In the genomic region with DNA sequence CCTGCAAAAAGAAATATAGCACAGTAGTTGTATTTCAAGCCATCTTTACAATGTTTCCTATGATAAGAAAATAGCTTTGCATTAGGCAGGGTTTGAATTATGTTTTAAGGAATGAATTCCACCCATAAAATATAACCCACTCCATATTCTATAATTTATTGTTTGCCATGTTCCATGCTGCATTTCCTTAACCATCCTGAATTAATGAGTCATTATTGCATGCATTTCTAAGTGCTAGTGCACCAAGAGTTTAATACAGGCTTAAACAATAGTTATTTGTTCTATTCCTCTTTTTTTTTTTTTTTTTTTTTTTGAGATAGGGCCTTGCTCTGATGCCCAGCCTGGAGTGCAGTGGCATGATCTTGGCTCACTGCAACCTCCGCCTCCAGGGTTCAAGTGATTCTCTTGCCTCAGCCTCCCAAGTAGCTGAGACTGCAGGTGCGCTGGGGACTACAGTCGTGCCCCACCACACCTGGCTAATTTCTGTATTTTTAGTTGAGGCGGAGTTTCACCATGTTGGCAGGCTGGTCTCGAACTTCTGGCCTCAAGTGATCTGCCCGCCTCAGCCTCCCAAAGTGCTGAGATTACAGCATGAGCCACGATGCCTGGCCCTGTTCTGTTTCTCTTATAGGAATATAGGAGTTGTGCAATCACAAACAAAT, we compare ENCODE assay signal across 15 cellular contexts. TPM values are rescaled to one million over a fixed set of nuclear protein-coding genes. Genes with fewer than 3 reads are reported as not detected.
DNase-seq lines count a peak whose midpoint lies in the region; ATAC-seq, FAIRE-seq and TF ChIP-seq lines count a peak whose summit lies in the region.
"Had no signal": no experiment of that assay in that cellular context is flagged by ENCODE, and none has a peak within 500 bp of the region (broad histone marks: within the 10 kb centered on the region; RNA-seq: fewer than 3 reads in every experiment).

No MANE protein-coding gene starts in this region.

- H3K27me3 Mint-ChIP-seq in endothelial cell (ENCODE audit: unreplicated experiment) = peaks cover 2% of the 10 kb centered on the region
- H3K27me3 Mint-ChIP-seq: activated B cell treated with CpG ODN at 0.5 μM for 24 hours; activated naive CD4-positive, alpha-beta T cell treated with anti-CD3 and anti-CD28 coated beads, Interleukin-2, amount 10 ng/mL, durations not matched to agents 7 days and 5 days; IgD-negative memory B cell had no signal

- H3K79me2 ChIP-seq in Karpas-422 (ENCODE audit: low read length) = no peaks in the 10 kb centered on the region

- no peak overlapping the region for H3K4me2 ChIP-seq in Karpas-422 (ENCODE audit: low read depth, low read length, poor library complexity, severe bottlenecking)
- H3K4me2 ChIP-seq: BLaER1 had no signal

- no peaks in the 10 kb centered on the region for H3K9me3 ChIP-seq in Karpas-422 (ENCODE audit: low read length)
- no peaks in the 10 kb centered on the region for H3K9me3 ChIP-seq in skeletal muscle tissue (ENCODE audit: control insufficient read depth in 3 of 3, low read length in 3 of 3)
- H3K9me3 ChIP-seq: BLaER1, suprapubic skin had no signal

- H3K4me3 ChIP-seq in Karpas-422 (ENCODE audit: low read length) (no peak overlapping the region), skeletal muscle tissue (ENCODE audit: low read length in 3 of 3) (no peak overlapping the region)
- H3K4me3 ChIP-seq: BLaER1, cardiac muscle cell, suprapubic skin had no signal

- no peak overlapping the region for H2AFZ ChIP-seq in Karpas-422 (ENCODE audit: low read length)

- H4K20me1 ChIP-seq in Karpas-422 (ENCODE audit: insufficient read depth, low read depth, low read length) = no peaks in the 10 kb centered on the region
- H4K20me1 ChIP-seq: BLaER1 had no signal

- peaks cover 6% of the 10 kb centered on the region for H3K36me3 Mint-ChIP-seq in endothelial cell (ENCODE audit: low read depth, unreplicated experiment)

- no peak for TF ChIP-seq POLR2A in GM12892 (IDR thresholded peaks at IDR 0.05; ENCODE audit: low read depth, low read length)

- H3K4me1 ChIP-seq in Karpas-422 (ENCODE audit: low read length) (peaks cover 40% of the 10 kb centered on the region), skeletal muscle tissue (ENCODE audit: control insufficient read depth in 3 of 3, insufficient read depth in 3 of 3, low read length in 3 of 3) (peaks cover 6 to 16% (median 8%) of the 10 kb centered on the region in 3 donors)

- H3K27ac ChIP-seq in Karpas-422 (ENCODE audit: low read length) = peak overlapping the region; percentile 67
- peak overlapping the region; percentile 76 for H3K27ac ChIP-seq in skeletal muscle tissue (ENCODE audit: low read depth, low read length)
- H3K27ac ChIP-seq: BLaER1, cardiac muscle cell had no signal

- no peak overlapping the region for H3K27ac Mint-ChIP-seq in endothelial cell (ENCODE audit: unreplicated experiment)
- H3K27ac Mint-ChIP-seq: activated B cell treated with CpG ODN at 0.5 μM for 24 hours; activated naive CD4-positive, alpha-beta T cell treated with anti-CD3 and anti-CD28 coated beads, Interleukin-2, amount 10 ng/mL, durations not matched to agents 7 days and 5 days; IgD-negative memory B cell had no signal

- H3K27me3 ChIP-seq in Karpas-422 (ENCODE audit: low read length) (no peaks in the 10 kb centered on the region), skeletal muscle tissue (ENCODE audit: control insufficient read depth in 3 of 3, insufficient read depth in 3 of 3, low read length in 3 of 3) (no peaks in the 10 kb centered on the region)
- H3K27me3 ChIP-seq: BLaER1, cardiac muscle cell, suprapubic skin had no signal

- H3K9me2 ChIP-seq in Karpas-422 (replicated peaks; ENCODE audit: insufficient read depth, low read length) = no peaks in the 10 kb centered on the region

- no peaks in the 10 kb centered on the region for H3K9me3 Mint-ChIP-seq in endothelial cell (ENCODE audit: unreplicated experiment)
- H3K9me3 Mint-ChIP-seq: activated B cell treated with CpG ODN at 0.5 μM for 24 hours; activated naive CD4-positive, alpha-beta T cell treated with anti-CD3 and anti-CD28 coated beads, Interleukin-2, amount 10 ng/mL, durations not matched to agents 7 days and 5 days; IgD-negative memory B cell had no signal

- no peak for FAIRE-seq in GM12892 (lab: Jason Lieb, UNC)

- H3K36me3 ChIP-seq in Karpas-422 (ENCODE audit: insufficient read depth, low read length) (no peaks in the 10 kb centered on the region; the same call in 1 of the 2 replicates), skeletal muscle tissue (ENCODE audit: control insufficient read depth in 3 of 3, insufficient read depth in 3 of 3, low read length in 3 of 3) (peaks cover 0 to under 1% (median 0%) of the 10 kb centered on the region in 3 donors)
- H3K36me3 ChIP-seq: cardiac muscle cell had no signal

- no peaks in the 10 kb centered on the region for H3K4me1 Mint-ChIP-seq in endothelial cell (ENCODE audit: unreplicated experiment)

- H3K9ac ChIP-seq in Karpas-422 (ENCODE audit: low read length) (no peak overlapping the region), skeletal muscle tissue (ENCODE audit: low read depth in 1 of 3, low read length in 3 of 3) (peak overlapping the region in 1 of 3 donors; percentile 11)
- H3K9ac ChIP-seq: BLaER1 had no signal

- peak; percentile 20 for ATAC-seq in GM21529 (IDR thresholded peaks at IDR 0.05; ENCODE audit: unreplicated experiment)
- ATAC-seq in GM21390 (IDR thresholded peaks at IDR 0.05; ENCODE audit: unreplicated experiment) = no peak

- no peak overlapping the region for H3K4me3 Mint-ChIP-seq in endothelial cell (ENCODE audit: unreplicated experiment)
- H3K4me3 Mint-ChIP-seq: activated B cell treated with CpG ODN at 0.5 μM for 24 hours; activated naive CD4-positive, alpha-beta T cell treated with anti-CD3 and anti-CD28 coated beads, Interleukin-2, amount 10 ng/mL, durations not matched to agents 7 days and 5 days had no signal

- no peak for TF ChIP-seq CTCF in endothelial cell (IDR thresholded peaks at IDR 0.05; ENCODE audit: unreplicated experiment)

- DNase-seq in Karpas-422 (no peak), dermis blood vessel endothelial cell (peak; percentile 29), endothelial cell (ENCODE audit: low spot score) (no peak), GM12892 (ENCODE audit: insufficient read length) (no peak)
- DNase-seq: activated B cell treated with CpG ODN at 0.5 μM for 24 hours; activated CD8-positive, alpha-beta memory T cell treated with anti-CD3 and anti-CD28 coated beads, Interleukin-2, amount 50 U/mL, for 48 hours; DMS79 treated with DMSO at 0.1 percent for 48 hours had no signal

RNA-seq across cellular contexts. Expression of a gene that starts 45.4 kb away (rescaled TPM):
- 3.3 and 7.5 TPM in 2 replicates for total RNA-seq in Karpas-422 (2014; rRNA removed; shearing (Covaris generic); ENCODE audit: low replicate concordance)
- total RNA-seq in dermis blood vessel endothelial cell (16.1 and 19.9 TPM in 2 replicates), skeletal muscle tissue (19.8 TPM), endothelial cell (ENCODE audit: unreplicated experiment) (12.3 TPM)
- 6.9 TPM for polyA plus RNA-seq in GM12892 (2012; ENCODE audit: missing spikeins)
